Comparison of ENCODE assay signal across 13 cellular contexts in the genomic region with DNA sequence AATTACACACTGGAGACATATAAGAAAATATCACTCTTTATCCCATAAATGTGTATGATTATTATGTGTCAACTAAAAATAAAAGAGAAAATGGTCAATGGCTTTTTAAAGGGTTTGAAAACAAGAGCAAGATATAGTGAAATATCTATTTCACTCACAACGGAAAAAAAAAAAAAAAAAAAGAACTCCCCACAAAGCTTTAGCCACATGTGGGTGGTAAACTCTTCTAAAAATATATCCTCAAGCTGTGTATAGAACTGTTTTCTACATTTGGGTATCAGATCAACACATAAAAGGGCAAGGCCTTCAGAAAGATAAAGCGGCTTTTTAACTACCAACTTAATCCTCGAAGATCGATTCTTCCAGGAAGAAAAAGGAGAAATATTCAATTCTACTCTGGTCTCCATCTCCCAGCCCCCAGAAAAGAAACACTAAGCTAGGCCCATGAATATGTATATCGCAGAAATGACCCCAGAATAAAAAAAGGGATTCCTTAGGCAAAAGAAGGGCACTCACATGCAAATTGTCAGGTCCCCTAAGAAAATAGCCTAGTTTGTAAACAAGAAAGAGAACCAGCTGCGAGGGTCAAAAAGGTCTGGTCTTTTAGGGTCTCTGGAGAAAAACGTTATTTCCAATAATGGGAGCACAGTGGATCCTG. TPM values are rescaled to one million over a fixed set of nuclear protein-coding genes. Genes with fewer than 3 reads are reported as not detected.
DNase-seq lines count a peak whose midpoint lies in the region; ATAC-seq, FAIRE-seq and TF ChIP-seq lines count a peak whose summit lies in the region.
"Had no signal": no experiment of that assay in that cellular context is flagged by ENCODE, and none has a peak within 500 bp of the region (broad histone marks: within the 10 kb centered on the region; RNA-seq: fewer than 3 reads in every experiment).

No MANE protein-coding gene starts in this region.

- no peaks in the 10 kb centered on the region for H3K27me3 ChIP-seq in KMS-11 (ENCODE audit: insufficient read depth, low read depth)

- no peaks in the 10 kb centered on the region for H4K20me1 ChIP-seq in KMS-11 (ENCODE audit: insufficient read depth)

- no peaks in the 10 kb centered on the region for H3K27me3 Mint-ChIP-seq in T-helper 1 cell treated with Interleukin-12 subunit alpha and Interleukin-12 subunit beta and Interleukin-4 antibody, amounts not matched to agents 30 μg/mL and 1 μg/mL, for 36 hours (ENCODE audit: low read depth)
- no peaks in the 10 kb centered on the region for H3K27me3 Mint-ChIP-seq in stimulated activated naive B cell treated with anti-CD40 and anti-IgM and Interleukin-4, amounts not matched to agents 10 μg/mL and 1 μg/mL and 100 μg/mL, for 72 hours

- H3K4me3 ChIP-seq in KMS-11 (IDR thresholded peaks at IDR 0.05; ENCODE audit: insufficient read depth, low read depth, low read length) (no peak overlapping the region), coronary artery (no peak overlapping the region)

- H3K4me3 Mint-ChIP-seq in T-helper 1 cell treated with Interleukin-12 subunit alpha and Interleukin-12 subunit beta and Interleukin-4 antibody, amounts not matched to agents 30 μg/mL and 1 μg/mL, for 36 hours: peak overlapping the region; percentile 56
- peak overlapping the region; percentile 50 to 80 for H3K4me3 Mint-ChIP-seq in stimulated activated naive B cell treated with anti-CD40 and anti-IgM and Interleukin-4, amounts not matched to agents 10 μg/mL and 1 μg/mL and 100 μg/mL, for 72 hours

- peaks cover 74% of the 10 kb centered on the region for H3K4me1 ChIP-seq in KMS-11 (ENCODE audit: low read depth, poor library complexity, severe bottlenecking)

- DNase-seq in T-helper 1 cell (no peak), coronary artery (ENCODE audit: low spot score) (no peak), GM12891 (ENCODE audit: insufficient read length, low spot score) (no peak), NCI-H146 (lab: John Stamatoyannopoulos, UW) (no peak), retina (no peak)
- DNase-seq in stimulated activated naive B cell treated with anti-CD40 and anti-IgM and Interleukin-4, amounts not matched to agents 10 μg/mL and 1 μg/mL and 100 μg/mL, for 72 hours: no peak
- DNase-seq: dermis blood vessel endothelial cell, hippocampal formation, NCI-H1694, occipital lobe, SIG-M5 had no signal

- peak overlapping the region; percentile 58 for H3K27ac Mint-ChIP-seq in T-helper 1 cell treated with Interleukin-12 subunit alpha and Interleukin-12 subunit beta and Interleukin-4 antibody, amounts not matched to agents 30 μg/mL and 1 μg/mL, for 36 hours
- H3K27ac Mint-ChIP-seq in stimulated activated naive B cell treated with anti-CD40 and anti-IgM and Interleukin-4, amounts not matched to agents 10 μg/mL and 1 μg/mL and 100 μg/mL, for 72 hours: peak overlapping the region; percentile 48

- H3K4me1 Mint-ChIP-seq in T-helper 1 cell treated with Interleukin-12 subunit alpha and Interleukin-12 subunit beta and Interleukin-4 antibody, amounts not matched to agents 30 μg/mL and 1 μg/mL, for 36 hours (ENCODE audit: low read depth): peaks cover 48% of the 10 kb centered on the region
- peaks cover 43 to 78% of the 10 kb centered on the region in 2 donors for H3K4me1 Mint-ChIP-seq in stimulated activated naive B cell treated with anti-CD40 and anti-IgM and Interleukin-4, amounts not matched to agents 10 μg/mL and 1 μg/mL and 100 μg/mL, for 72 hours

- H3K4me2 ChIP-seq in KMS-11: peak overlapping the region; percentile 42

- H2AFZ ChIP-seq in KMS-11 (ENCODE audit: low read depth): no peak overlapping the region

- no peak for TF ChIP-seq CTCF in KMS-11 (conservative IDR thresholded peaks at IDR 0.05; ENCODE audit: low read depth, low read length)
- TF ChIP-seq CTCF in coronary artery (IDR thresholded peaks at IDR 0.05): no peak

- peaks cover 19% of the 10 kb centered on the region for H3K36me3 Mint-ChIP-seq in T-helper 1 cell treated with Interleukin-12 subunit alpha and Interleukin-12 subunit beta and Interleukin-4 antibody, amounts not matched to agents 30 μg/mL and 1 μg/mL, for 36 hours (ENCODE audit: low read depth)
- peaks cover 9 to 52% of the 10 kb centered on the region in 2 donors for H3K36me3 Mint-ChIP-seq in stimulated activated naive B cell treated with anti-CD40 and anti-IgM and Interleukin-4, amounts not matched to agents 10 μg/mL and 1 μg/mL and 100 μg/mL, for 72 hours

- peak; percentile 30 to 33 for ATAC-seq in stimulated activated naive B cell treated with anti-CD40 and anti-IgM and Interleukin-4, amounts not matched to agents 10 μg/mL and 1 μg/mL and 100 μg/mL, for 72 hours (replicated peaks)

- peaks cover 55% of the 10 kb centered on the region; the same call in 1 of the 2 replicates for H3K79me2 ChIP-seq in KMS-11 (ENCODE audit: insufficient read depth, low read depth)

- H3K27ac ChIP-seq in KMS-11 (no peak overlapping the region), coronary artery (peak overlapping the region; percentile 48 to 97)

- no peaks in the 10 kb centered on the region for H3K36me3 ChIP-seq in KMS-11 (ENCODE audit: insufficient read depth)

- H3K9ac ChIP-seq in KMS-11: no peak overlapping the region

- H3K9me3 Mint-ChIP-seq in T-helper 1 cell treated with Interleukin-12 subunit alpha and Interleukin-12 subunit beta and Interleukin-4 antibody, amounts not matched to agents 30 μg/mL and 1 μg/mL, for 36 hours: no peaks in the 10 kb centered on the region
- no peaks in the 10 kb centered on the region for H3K9me3 Mint-ChIP-seq in stimulated activated naive B cell treated with anti-CD40 and anti-IgM and Interleukin-4, amounts not matched to agents 10 μg/mL and 1 μg/mL and 100 μg/mL, for 72 hours

- no peak for FAIRE-seq in GM12891 (lab: Jason Lieb, UNC)

- no peak for TF ChIP-seq POLR2A in GM12891 (IDR thresholded peaks at IDR 0.05; ENCODE audit: low read depth, low read length)

TF ChIP-seq in GM12891, 5 proteins besides CTCF, POLR2A, EP300 and RAD21:
- TF ChIP-seq POLR2AphosphoS5 (IDR thresholded peaks at IDR 0.05; ENCODE audit: low read depth, low read length) (no peak), PAX5 (IDR thresholded peaks at IDR 0.05; ENCODE audit: insufficient read depth, low read length, severe bottlenecking) (no peak), POU2F2 (IDR thresholded peaks at IDR 0.05; ENCODE audit: low read depth, low read length) (no peak), TAF1 (IDR thresholded peaks at IDR 0.05; ENCODE audit: low read depth, low read length) (no peak), SPI1 (IDR thresholded peaks at IDR 0.05; ENCODE audit: low read depth, low read length) (no peak)

RNA-seq across cellular contexts. Expression of a gene that starts 4.4 kb away (rescaled TPM):
- 159 TPM for polyA plus RNA-seq in GM12891 (2012; ENCODE audit: low read depth, missing spikeins)
